Comparison of ENCODE assay signal across 12 cellular contexts in genomic region chr19:42032428-42032827, GRCh38. TPM values are rescaled to one million over a fixed set of nuclear protein-coding genes. Genes with fewer than 3 reads are reported as not detected.
DNase-seq lines count a peak whose midpoint lies in the region; ATAC-seq and TF ChIP-seq lines count a peak whose summit lies in the region.
"Had no signal": no experiment of that assay in that cellular context is flagged by ENCODE, and none has a peak within 500 bp of the region (broad histone marks: within the 10 kb centered on the region; RNA-seq: fewer than 3 reads in every experiment).

No MANE protein-coding gene starts in this region.

- no peak overlapping the region for H4K5ac ChIP-seq in H9 (ENCODE audit: insufficient read length, low read depth, low read length)

- no peak overlapping the region for H3K23ac ChIP-seq in H9 (ENCODE audit: insufficient read length, low read depth, low read length)
- H3K23ac ChIP-seq in neuronal stem cell (ENCODE audit: low read depth, low read length, poor library complexity): no peak overlapping the region

- no peak overlapping the region for H2BK15ac ChIP-seq in H9 (ENCODE audit: low read depth, low read length)
- no peak overlapping the region for H2BK15ac ChIP-seq in neuronal stem cell (ENCODE audit: low read length)

- ATAC-seq in HG03280 (IDR thresholded peaks at IDR 0.05; ENCODE audit: unreplicated experiment): no peak

- H2BK120ac ChIP-seq in H9 (ENCODE audit: low read depth, low read length, poor library complexity, severe bottlenecking) (no peak overlapping the region), neuronal stem cell (ENCODE audit: low read depth, low read length) (no peak overlapping the region)

- DNase-seq in H9: peak; percentile 55
- peak; percentile 83 for DNase-seq in NCI-H2107 (lab: John Stamatoyannopoulos, UW)
- peak; percentile 64 for DNase-seq in SHP77 treated with DMSO at 0.1 percent for 48 hours (lab: John Stamatoyannopoulos, UW)
- DNase-seq in medulla oblongata (ENCODE audit: extremely low spot score): peak; percentile 20
- no peak for DNase-seq in neuronal stem cell (ENCODE audit: low spot score)
- DNase-seq in left ventricle myocardium inferior: no peak
- no peak for DNase-seq in GF-D8 (lab: John Stamatoyannopoulos, UW)
- DNase-seq: brain microvascular endothelial cell; CD4-positive, alpha-beta T cell; SIG-M5 had no signal

- H3K27me3 ChIP-seq in H9 (ENCODE audit: insufficient read depth, low read length) (no peaks in the 10 kb centered on the region), neuronal stem cell (ENCODE audit: control insufficient read depth in 3 of 3, insufficient read depth in 3 of 3, low read depth in 1 of 3, low read length in 3 of 3) (no peaks in the 10 kb centered on the region), left ventricle myocardium inferior (ENCODE audit: low read depth) (peaks cover 15% of the 10 kb centered on the region)
- H3K27me3 ChIP-seq: brain microvascular endothelial cell had no signal

- H3K14ac ChIP-seq in H9 (ENCODE audit: insufficient read depth, low read length) (0 out of 2 replicates have a peak overlapping the region, but pooled peaks have one; percentile 24), neuronal stem cell (ENCODE audit: low read length) (no peak overlapping the region)

- no peak overlapping the region for H4K8ac ChIP-seq in H9 (replicated peaks; ENCODE audit: insufficient read length, low read depth, low read length)
- H4K8ac ChIP-seq in neuronal stem cell (ENCODE audit: low read depth, low read length): no peak overlapping the region

- H3K9ac ChIP-seq in H9 (ENCODE audit: extremely low read depth, insufficient read length, low read length) (no peak overlapping the region), neuronal stem cell (ENCODE audit: low read depth, low read length, poor library complexity) (no peak overlapping the region)

- H3K56ac ChIP-seq in H9 (ENCODE audit: insufficient read length, low read depth, low read length): no peak overlapping the region

- WGBS in H9 (ENCODE audit: extremely low coverage, insufficient read length, low lambda C conversion rate): no CpG with 5 or more reads among the region's 5 CpGs
- WGBS in neuronal stem cell (ENCODE audit: extremely low coverage in 2 of 2, insufficient read length in 2 of 2, insufficient replicate concordance in 1 of 2), 2 donors: no CpG with 5 or more reads among the region's 5 CpGs

- peaks cover 6% of the 10 kb centered on the region; the same call in 1 of the 2 replicates for H3K4me1 ChIP-seq in H9 (ENCODE audit: insufficient read depth, low read length)
- peaks cover 0 to 16% of the 10 kb centered on the region in 2 donors for H3K4me1 ChIP-seq in neuronal stem cell (ENCODE audit: control insufficient read depth in 2 of 2, insufficient read depth in 1 of 2, low read depth in 1 of 2, low read length in 2 of 2)
- H3K4me1 ChIP-seq in left ventricle myocardium inferior: peaks cover 7% of the 10 kb centered on the region

- no peak overlapping the region for H2BK5ac ChIP-seq in H9 (ENCODE audit: insufficient read length, low read length)
- no peak overlapping the region for H2BK5ac ChIP-seq in neuronal stem cell (ENCODE audit: low read length)

- TF ChIP-seq CTCF in H9 (conservative IDR thresholded peaks at IDR 0.05): no peak
- TF ChIP-seq CTCF in left ventricle myocardium inferior (IDR thresholded peaks at IDR 0.05; ENCODE audit: borderline replicate concordance): no peak

- intact Hi-C loops in left ventricle myocardium inferior (cut with micrococcal nuclease): no loop called here

- H4K91ac ChIP-seq in H9 (ENCODE audit: insufficient read length, low read depth, low read length) (no peak overlapping the region), neuronal stem cell (ENCODE audit: low read depth, low read length, poor library complexity) (no peak overlapping the region)

- H4K20me1 ChIP-seq in H9 (ENCODE audit: control insufficient read depth, insufficient read depth, insufficient read length): no peaks in the 10 kb centered on the region

- H2BK12ac ChIP-seq in H9 (ENCODE audit: insufficient read length, low read depth, low read length): no peak overlapping the region
- no peak overlapping the region for H2BK12ac ChIP-seq in neuronal stem cell (ENCODE audit: low read length)

- H3K27ac ChIP-seq in H9 (ENCODE audit: insufficient read length, low read depth, low read length): peak overlapping the region; percentile 73
- no peak overlapping the region for H3K27ac ChIP-seq in neuronal stem cell (replicated peaks; ENCODE audit: low read length)
- no peak overlapping the region for H3K27ac ChIP-seq in left ventricle myocardium inferior (replicated peaks)
- H3K27ac ChIP-seq: brain microvascular endothelial cell had no signal

- H3K79me2 ChIP-seq in H9 (ENCODE audit: insufficient read depth, low read length): no peaks in the 10 kb centered on the region

- no peaks in the 10 kb centered on the region for H3K9me3 Mint-ChIP-seq in H9
- H3K9me3 Mint-ChIP-seq: CD4-positive, alpha-beta T cell had no signal

- no peak overlapping the region for H2BK20ac ChIP-seq in H9 (ENCODE audit: low read depth, low read length, poor library complexity, severe bottlenecking)

- H3K4me3 Mint-ChIP-seq in H9: peak overlapping the region; percentile 29 to 53; a peak in 4 of 5 replicates
- H3K4me3 Mint-ChIP-seq: CD4-positive, alpha-beta T cell had no signal

- H3K9me3 ChIP-seq in H9 (ENCODE audit: control insufficient read depth, low read depth, low read length) (no peaks in the 10 kb centered on the region), neuronal stem cell (replicated peaks in 1 of 2; ENCODE audit: control insufficient read depth in 2 of 2, insufficient read depth in 1 of 2, low read depth in 1 of 2, low read length in 2 of 2) (no peaks in the 10 kb centered on the region), left ventricle myocardium inferior (replicated peaks) (no peaks in the 10 kb centered on the region)

- H3K79me1 ChIP-seq in H9 (ENCODE audit: insufficient read depth, low read depth, low read length, poor library complexity, severe bottlenecking) (no peaks in the 10 kb centered on the region), neuronal stem cell (ENCODE audit: low read depth, low read length) (no peaks in the 10 kb centered on the region)

- no peak overlapping the region for H3T11ph ChIP-seq in H9 (ENCODE audit: low read length)

- H3K36me3 ChIP-seq in neuronal stem cell (replicated peaks in 1 of 2; ENCODE audit: control insufficient read depth in 2 of 2, insufficient read depth in 2 of 2, low read length in 2 of 2) (peaks cover 0 to 6% of the 10 kb centered on the region in 2 donors), left ventricle myocardium inferior (no peaks in the 10 kb centered on the region)
- H3K36me3 ChIP-seq: brain microvascular endothelial cell had no signal

- peak overlapping the region; percentile 42 to 92 (median 84) for H3K27ac Mint-ChIP-seq in H9
- H3K27ac Mint-ChIP-seq: CD4-positive, alpha-beta T cell had no signal

- H3K18ac ChIP-seq in H9 (ENCODE audit: insufficient read length, low read depth, low read length) (peak overlapping the region; percentile 60), neuronal stem cell (ENCODE audit: low read length) (no peak overlapping the region)

- H3K4ac ChIP-seq in H9 (ENCODE audit: low read depth, low read length): no peak overlapping the region
- H3K4ac ChIP-seq in neuronal stem cell (ENCODE audit: low read length): no peak overlapping the region

- no peak overlapping the region for H2AFZ ChIP-seq in H9 (ENCODE audit: low read length)
- H2AFZ ChIP-seq in neuronal stem cell (ENCODE audit: low read length): no peak overlapping the region

- no peaks in the 10 kb centered on the region for H3K23me2 ChIP-seq in H9 (ENCODE audit: insufficient read length, low read depth, low read length, poor library complexity, severe bottlenecking)

- H3K27me3 Mint-ChIP-seq in H9 (ENCODE audit: low read depth): no peaks in the 10 kb centered on the region; the same call in 1 of the 2 replicates

- peaks cover 20 to 40% (median 28%) of the 10 kb centered on the region in 3 experiments; a peak in 6 of 7 replicates for H3K36me3 Mint-ChIP-seq in H9 (ENCODE audit: insufficient read depth in 1 of 3, low read depth in 3 of 3)

- H2AK5ac ChIP-seq in H9 (ENCODE audit: insufficient read length, low read length): no peak overlapping the region
- H2AK5ac ChIP-seq in neuronal stem cell (ENCODE audit: low read depth, low read length): no peak overlapping the region

- H3K4me1 Mint-ChIP-seq in H9: peaks cover 32 to 40% of the 10 kb centered on the region in 2 experiments

- H3K4me2 ChIP-seq in H9 (ENCODE audit: insufficient read depth, insufficient read length, low read length): peak overlapping the region; percentile 42
- H3K4me2 ChIP-seq in neuronal stem cell (ENCODE audit: insufficient read depth, low read length, poor library complexity, severe bottlenecking): no peak overlapping the region

- H3K4me3 ChIP-seq in neuronal stem cell (ENCODE audit: low read length in 2 of 2): no peak overlapping the region
- no peak overlapping the region for H3K4me3 ChIP-seq in left ventricle myocardium inferior

RNA-seq across cellular contexts. Expression of gene GRIK5, which starts 37.6 kb away (rescaled TPM):
- total RNA-seq in H9 (2021) (43.1 and 45.0 TPM in 2 replicates), left ventricle myocardium inferior (2.1 TPM)
- polyA plus RNA-seq in neuronal stem cell (2013, experiment 1 of 2): 21.6 TPM
- 21.7 TPM for polyA plus RNA-seq in neuronal stem cell (2013, experiment 2 of 2)

RNA-seq across cellular contexts. Expression of gene ATP1A3, which starts 38.4 kb away (rescaled TPM):
- total RNA-seq in H9 (2021): 11.6 and 12.0 TPM in 2 replicates
- polyA plus RNA-seq in neuronal stem cell (2013, experiment 1 of 2): 2.5 TPM
- polyA plus RNA-seq in neuronal stem cell (2013, experiment 2 of 2): 2.6 TPM
- 375 TPM for total RNA-seq in left ventricle myocardium inferior
- total RNA-seq: skeletal muscle tissue had no signal

RNA-seq across cellular contexts. Expression of gene ZNF574, which starts 43.5 kb away (rescaled TPM):
- total RNA-seq in H9 (2021): 35.6 and 36.3 TPM in 2 replicates
- 13.3 TPM for polyA plus RNA-seq in neuronal stem cell (2013, experiment 1 of 2)
- polyA plus RNA-seq in neuronal stem cell (2013, experiment 2 of 2): 13.5 TPM
- total RNA-seq in left ventricle myocardium inferior: 7.1 TPM

Comparison
In these comparisons a context has a peak if more than half of its experiments do, and no peak if none do; other contexts are left out.
1. DNase-seq: peak in H9 (single experiment), NCI-H2107 (single experiment), SHP77 treated with DMSO at 0.1 percent for 48 hours (single experiment) and medulla oblongata (single experiment); none in neuronal stem cell (single experiment), left ventricle myocardium inferior (single experiment) and GF-D8 (single experiment).
2. RNA of gene GRIK5, which starts 37.6 kb away (total RNA-seq): 43.1 to 45.0 TPM in H9; 2.1 TPM in left ventricle myocardium inferior (single experiment); every median in the first group is over 10 times any median in the second.
3. RNA of gene ATP1A3, which starts 38.4 kb away (total RNA-seq): 375 TPM in left ventricle myocardium inferior (single experiment); 11.6 to 12.0 TPM in H9; every median in the first group is over 10 times any median in the second.